In the genomic region with DNA sequence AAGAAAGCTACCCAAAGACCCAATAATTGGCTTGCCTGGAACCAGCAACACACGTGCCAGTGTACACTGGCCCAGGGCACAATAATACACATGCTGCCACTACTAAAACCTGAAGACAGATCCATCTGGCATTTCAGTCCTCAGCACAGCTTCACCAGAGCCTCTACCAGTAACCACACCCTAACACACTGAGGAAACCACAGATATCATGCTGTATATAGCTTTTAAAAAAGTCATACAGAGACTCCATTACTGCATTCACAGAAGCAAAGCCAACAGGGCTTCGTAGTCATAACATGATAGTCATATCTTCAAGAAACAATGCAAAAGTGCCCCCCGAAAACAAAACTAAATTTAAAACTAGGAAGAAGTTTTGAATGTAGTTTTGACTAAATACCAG, we compare ENCODE assay signal across 1 cellular context.
TF ChIP-seq lines count a peak whose summit lies in the region.

No MANE protein-coding gene starts in this region.

TF ChIP-seq in GM23338, 12 proteins besides CTCF, POLR2A, EP300 and RAD21 (continued from another document):
- TF ChIP-seq, protein P1, sequence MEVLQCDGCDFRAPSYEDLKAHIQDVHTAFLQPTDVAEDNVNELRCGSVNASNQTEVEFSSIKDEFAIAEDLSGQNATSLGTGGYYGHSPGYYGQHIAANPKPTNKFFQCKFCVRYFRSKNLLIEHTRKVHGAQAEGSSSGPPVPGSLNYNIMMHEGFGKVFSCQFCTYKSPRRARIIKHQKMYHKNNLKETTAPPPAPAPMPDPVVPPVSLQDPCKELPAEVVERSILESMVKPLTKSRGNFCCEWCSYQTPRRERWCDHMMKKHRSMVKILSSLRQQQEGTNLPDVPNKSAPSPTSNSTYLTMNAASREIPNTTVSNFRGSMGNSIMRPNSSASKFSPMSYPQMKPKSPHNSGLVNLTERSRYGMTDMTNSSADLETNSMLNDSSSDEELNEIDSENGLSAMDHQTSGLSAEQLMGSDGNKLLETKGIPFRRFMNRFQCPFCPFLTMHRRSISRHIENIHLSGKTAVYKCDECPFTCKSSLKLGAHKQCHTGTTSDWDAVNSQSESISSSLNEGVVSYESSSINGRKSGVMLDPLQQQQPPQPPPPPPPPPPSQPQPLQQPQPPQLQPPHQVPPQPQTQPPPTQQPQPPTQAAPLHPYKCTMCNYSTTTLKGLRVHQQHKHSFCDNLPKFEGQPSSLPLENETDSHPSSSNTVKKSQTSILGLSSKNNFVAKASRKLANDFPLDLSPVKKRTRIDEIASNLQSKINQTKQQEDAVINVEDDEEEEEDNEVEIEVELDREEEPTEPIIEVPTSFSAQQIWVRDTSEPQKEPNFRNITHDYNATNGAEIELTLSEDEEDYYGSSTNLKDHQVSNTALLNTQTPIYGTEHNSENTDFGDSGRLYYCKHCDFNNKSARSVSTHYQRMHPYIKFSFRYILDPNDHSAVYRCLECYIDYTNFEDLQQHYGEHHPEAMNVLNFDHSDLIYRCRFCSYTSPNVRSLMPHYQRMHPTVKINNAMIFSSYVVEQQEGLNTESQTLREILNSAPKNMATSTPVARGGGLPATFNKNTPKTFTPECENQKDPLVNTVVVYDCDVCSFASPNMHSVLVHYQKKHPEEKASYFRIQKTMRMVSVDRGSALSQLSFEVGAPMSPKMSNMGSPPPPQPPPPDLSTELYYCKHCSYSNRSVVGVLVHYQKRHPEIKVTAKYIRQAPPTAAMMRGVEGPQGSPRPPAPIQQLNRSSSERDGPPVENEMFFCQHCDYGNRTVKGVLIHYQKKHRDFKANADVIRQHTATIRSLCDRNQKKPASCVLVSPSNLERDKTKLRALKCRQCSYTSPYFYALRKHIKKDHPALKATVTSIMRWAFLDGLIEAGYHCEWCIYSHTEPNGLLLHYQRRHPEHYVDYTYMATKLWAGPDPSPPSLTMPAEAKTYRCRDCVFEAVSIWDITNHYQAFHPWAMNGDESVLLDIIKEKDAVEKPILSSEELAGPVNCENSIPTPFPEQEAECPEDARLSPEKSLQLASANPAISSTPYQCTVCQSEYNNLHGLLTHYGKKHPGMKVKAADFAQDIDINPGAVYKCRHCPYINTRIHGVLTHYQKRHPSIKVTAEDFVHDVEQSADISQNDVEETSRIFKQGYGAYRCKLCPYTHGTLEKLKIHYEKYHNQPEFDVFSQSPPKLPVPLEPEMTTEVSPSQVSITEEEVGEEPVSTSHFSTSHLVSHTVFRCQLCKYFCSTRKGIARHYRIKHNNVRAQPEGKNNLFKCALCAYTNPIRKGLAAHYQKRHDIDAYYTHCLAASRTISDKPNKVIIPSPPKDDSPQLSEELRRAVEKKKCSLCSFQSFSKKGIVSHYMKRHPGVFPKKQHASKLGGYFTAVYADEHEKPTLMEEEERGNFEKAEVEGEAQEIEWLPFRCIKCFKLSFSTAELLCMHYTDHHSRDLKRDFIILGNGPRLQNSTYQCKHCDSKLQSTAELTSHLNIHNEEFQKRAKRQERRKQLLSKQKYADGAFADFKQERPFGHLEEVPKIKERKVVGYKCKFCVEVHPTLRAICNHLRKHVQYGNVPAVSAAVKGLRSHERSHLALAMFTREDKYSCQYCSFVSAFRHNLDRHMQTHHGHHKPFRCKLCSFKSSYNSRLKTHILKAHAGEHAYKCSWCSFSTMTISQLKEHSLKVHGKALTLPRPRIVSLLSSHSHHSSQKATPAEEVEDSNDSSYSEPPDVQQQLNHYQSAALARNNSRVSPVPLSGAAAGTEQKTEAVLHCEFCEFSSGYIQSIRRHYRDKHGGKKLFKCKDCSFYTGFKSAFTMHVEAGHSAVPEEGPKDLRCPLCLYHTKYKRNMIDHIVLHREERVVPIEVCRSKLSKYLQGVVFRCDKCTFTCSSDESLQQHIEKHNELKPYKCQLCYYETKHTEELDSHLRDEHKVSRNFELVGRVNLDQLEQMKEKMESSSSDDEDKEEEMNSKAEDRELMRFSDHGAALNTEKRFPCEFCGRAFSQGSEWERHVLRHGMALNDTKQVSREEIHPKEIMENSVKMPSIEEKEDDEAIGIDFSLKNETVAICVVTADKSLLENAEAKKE (CRISPR knock-in tag; IDR thresholded peaks at IDR 0.05), result no peak
- no peak for TF ChIP-seq ZNF331 (CRISPR knock-in tag; IDR thresholded peaks at IDR 0.05; ENCODE audit: low read depth)
- no peak for TF ChIP-seq EZH2phosphoT487 (IDR thresholded peaks at IDR 0.05; ENCODE audit: unreplicated experiment)
- no peak for TF ChIP-seq NANOG (IDR thresholded peaks at IDR 0.05; ENCODE audit: borderline replicate concordance)
- no peak for TF ChIP-seq EZH2 (IDR thresholded peaks at IDR 0.05; ENCODE audit: low read depth, unreplicated experiment)
- TF ChIP-seq, protein P2, sequence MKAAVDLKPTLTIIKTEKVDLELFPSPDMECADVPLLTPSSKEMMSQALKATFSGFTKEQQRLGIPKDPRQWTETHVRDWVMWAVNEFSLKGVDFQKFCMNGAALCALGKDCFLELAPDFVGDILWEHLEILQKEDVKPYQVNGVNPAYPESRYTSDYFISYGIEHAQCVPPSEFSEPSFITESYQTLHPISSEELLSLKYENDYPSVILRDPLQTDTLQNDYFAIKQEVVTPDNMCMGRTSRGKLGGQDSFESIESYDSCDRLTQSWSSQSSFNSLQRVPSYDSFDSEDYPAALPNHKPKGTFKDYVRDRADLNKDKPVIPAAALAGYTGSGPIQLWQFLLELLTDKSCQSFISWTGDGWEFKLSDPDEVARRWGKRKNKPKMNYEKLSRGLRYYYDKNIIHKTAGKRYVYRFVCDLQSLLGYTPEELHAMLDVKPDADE (IDR thresholded peaks at IDR 0.05), result no peak
- no peak for TF ChIP-seq STAT1 (IDR thresholded peaks at IDR 0.05; ENCODE audit: unreplicated experiment)
- TF ChIP-seq JUNB (IDR thresholded peaks at IDR 0.05; ENCODE audit: unreplicated experiment), result no peak
- TF ChIP-seq CREB1 (CRISPR knock-in tag; IDR thresholded peaks at IDR 0.05; ENCODE audit: low read depth), result no peak
- TF ChIP-seq ZNF114 (CRISPR knock-in tag; IDR thresholded peaks at IDR 0.05), result no peak
- TF ChIP-seq, protein P3, sequence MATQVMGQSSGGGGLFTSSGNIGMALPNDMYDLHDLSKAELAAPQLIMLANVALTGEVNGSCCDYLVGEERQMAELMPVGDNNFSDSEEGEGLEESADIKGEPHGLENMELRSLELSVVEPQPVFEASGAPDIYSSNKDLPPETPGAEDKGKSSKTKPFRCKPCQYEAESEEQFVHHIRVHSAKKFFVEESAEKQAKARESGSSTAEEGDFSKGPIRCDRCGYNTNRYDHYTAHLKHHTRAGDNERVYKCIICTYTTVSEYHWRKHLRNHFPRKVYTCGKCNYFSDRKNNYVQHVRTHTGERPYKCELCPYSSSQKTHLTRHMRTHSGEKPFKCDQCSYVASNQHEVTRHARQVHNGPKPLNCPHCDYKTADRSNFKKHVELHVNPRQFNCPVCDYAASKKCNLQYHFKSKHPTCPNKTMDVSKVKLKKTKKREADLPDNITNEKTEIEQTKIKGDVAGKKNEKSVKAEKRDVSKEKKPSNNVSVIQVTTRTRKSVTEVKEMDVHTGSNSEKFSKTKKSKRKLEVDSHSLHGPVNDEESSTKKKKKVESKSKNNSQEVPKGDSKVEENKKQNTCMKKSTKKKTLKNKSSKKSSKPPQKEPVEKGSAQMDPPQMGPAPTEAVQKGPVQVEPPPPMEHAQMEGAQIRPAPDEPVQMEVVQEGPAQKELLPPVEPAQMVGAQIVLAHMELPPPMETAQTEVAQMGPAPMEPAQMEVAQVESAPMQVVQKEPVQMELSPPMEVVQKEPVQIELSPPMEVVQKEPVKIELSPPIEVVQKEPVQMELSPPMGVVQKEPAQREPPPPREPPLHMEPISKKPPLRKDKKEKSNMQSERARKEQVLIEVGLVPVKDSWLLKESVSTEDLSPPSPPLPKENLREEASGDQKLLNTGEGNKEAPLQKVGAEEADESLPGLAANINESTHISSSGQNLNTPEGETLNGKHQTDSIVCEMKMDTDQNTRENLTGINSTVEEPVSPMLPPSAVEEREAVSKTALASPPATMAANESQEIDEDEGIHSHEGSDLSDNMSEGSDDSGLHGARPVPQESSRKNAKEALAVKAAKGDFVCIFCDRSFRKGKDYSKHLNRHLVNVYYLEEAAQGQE (IDR thresholded peaks at IDR 0.05; ENCODE audit: unreplicated experiment), result no peak
TF ChIP-seq in GM23338: peak in this region for 0.
